Comparison of ENCODE assay signal across 23 cellular contexts in the genomic region with DNA sequence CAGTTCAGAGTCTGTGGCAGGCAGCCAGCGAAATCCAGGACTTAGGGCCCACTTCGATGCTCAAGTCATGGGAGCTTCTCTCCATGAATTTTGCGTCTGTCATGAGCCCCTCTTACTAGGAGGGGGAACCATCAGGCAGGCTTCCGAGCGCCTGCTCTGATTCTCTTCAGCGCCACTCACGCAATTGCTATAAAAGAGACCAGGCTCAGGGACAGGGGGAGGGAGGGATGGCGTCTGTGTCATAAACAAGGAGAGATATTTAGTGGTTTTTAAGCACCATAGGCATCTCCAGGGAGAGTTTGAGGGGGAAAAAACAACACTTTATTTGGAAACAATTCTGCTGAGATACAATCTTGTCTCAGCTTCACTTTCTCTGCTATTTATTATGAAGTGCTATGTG.
A peak's percentile ranks its signal among the peaks of the same experiment; 100 is the strongest.
DNase-seq lines count a peak whose midpoint lies in the region; ATAC-seq and TF ChIP-seq lines count a peak whose summit lies in the region.
"Had no signal": no experiment of that assay in that cellular context is flagged by ENCODE, and none has a peak within 500 bp of the region (broad histone marks: within the 10 kb centered on the region; RNA-seq: fewer than 3 reads in every experiment).

No MANE protein-coding gene starts in this region.

- ATAC-seq in left cardiac atrium, result no peak
- ATAC-seq: activated CD8-positive, alpha-beta memory T cell treated with anti-CD3 and anti-CD28 coated beads, Interleukin-2, amount 10 ng/mL, durations not matched to agents 7 days and 5 days; T-cell had no signal

- no peaks in the 10 kb centered on the region for H3K27me3 ChIP-seq in SJSA1 (replicated peaks)

- H3K36me3 Mint-ChIP-seq in nephron progenitor cell (ENCODE audit: low read depth), result no peaks in the 10 kb centered on the region
- no peaks in the 10 kb centered on the region for H3K36me3 Mint-ChIP-seq in glutamatergic neuron (ENCODE audit: unreplicated experiment)
- H3K36me3 Mint-ChIP-seq: activated CD8-positive, alpha-beta memory T cell treated with anti-CD3 and anti-CD28 coated beads, Interleukin-2, amount 10 ng/mL, durations not matched to agents 7 days and 5 days; activated naive CD8-positive, alpha-beta T cell; CD8-positive, alpha-beta memory T cell; T-cell had no signal

- H3K9me3 Mint-ChIP-seq in nephron progenitor cell, result no peaks in the 10 kb centered on the region
- H3K9me3 Mint-ChIP-seq in glutamatergic neuron (ENCODE audit: unreplicated experiment), result peaks cover 8% of the 10 kb centered on the region
- H3K9me3 Mint-ChIP-seq: activated T-helper 1 cell treated with anti-CD3 and anti-CD28 coated beads, Interleukin-12 subunit alpha, Interleukin-12 subunit beta, Interleukin-2, Interleukin-4 antibody, amounts not matched to agents 30 ng/mL and 10 ng/mL and 1 ng/mL, durations not matched to agents 14 hours and 24 hours and 36 hours; CD8-positive, alpha-beta memory T cell; neural crest cell; T-cell had no signal

- H3K4me3 ChIP-seq in SJSA1, result no peak overlapping the region

- no peak for TF ChIP-seq CTCF in nephron progenitor cell (IDR thresholded peaks at IDR 0.05)
- TF ChIP-seq CTCF in glutamatergic neuron (IDR thresholded peaks at IDR 0.05; ENCODE audit: partially characterized antibody, unreplicated experiment), result no peak

- H3K27me3 Mint-ChIP-seq in nephron progenitor cell (ENCODE audit: low read depth, poor library complexity) (peaks cover 49% of the 10 kb centered on the region), glutamatergic neuron (ENCODE audit: unreplicated experiment) (peaks cover 6% of the 10 kb centered on the region)
- H3K27me3 Mint-ChIP-seq: activated CD8-positive, alpha-beta memory T cell treated with anti-CD3 and anti-CD28 coated beads, Interleukin-2, amount 10 ng/mL, durations not matched to agents 7 days and 5 days; activated naive CD8-positive, alpha-beta T cell; progenitor cell of endocrine pancreas had no signal

- H3K4me3 Mint-ChIP-seq in nephron progenitor cell, result no peak overlapping the region
- no peak overlapping the region for H3K4me3 Mint-ChIP-seq in glutamatergic neuron (ENCODE audit: unreplicated experiment)
- H3K4me3 Mint-ChIP-seq: activated CD8-positive, alpha-beta memory T cell treated with anti-CD3 and anti-CD28 coated beads, Interleukin-2, amount 10 ng/mL, durations not matched to agents 7 days and 5 days; activated naive CD8-positive, alpha-beta T cell; activated T-helper 1 cell treated with anti-CD3 and anti-CD28 coated beads, Interleukin-12 subunit alpha, Interleukin-12 subunit beta, Interleukin-2, Interleukin-4 antibody, amounts not matched to agents 30 ng/mL and 10 ng/mL and 1 ng/mL, durations not matched to agents 14 hours and 24 hours and 36 hours; CD8-positive, alpha-beta memory T cell; neural crest cell; T-cell had no signal

- H3K4me1 ChIP-seq in SJSA1 (replicated peaks), result peaks cover 67% of the 10 kb centered on the region

- H3K9me3 ChIP-seq in SJSA1 (replicated peaks), result no peaks in the 10 kb centered on the region

- peak overlapping the region; percentile 28 for H3K27ac ChIP-seq in SJSA1

- DNase-seq in cardiac septum (ENCODE audit: low spot score) (peak; percentile 54), left cardiac atrium (no peak), SJSA1 (ENCODE audit: low read depth in 1 of 2, low spot score in 2 of 2) (peak; percentile 65 to 69), nephron progenitor cell (no peak), NCI-H128 (lab: John Stamatoyannopoulos, UW; ENCODE audit: unreplicated experiment) (no peak), ecto neural progenitor cell (ENCODE audit: low spot score) (no peak), glutamatergic neuron (no peak)
- DNase-seq in stimulated activated CD4-positive, alpha-beta T cell treated with anti-CD3 and anti-CD28 coated beads, Interleukin-4, amount 100 ng/mL, for 1 hour, result no peak
- DNase-seq: activated CD4-positive, alpha-beta T cell treated with anti-CD3 and anti-CD28 coated beads for 48 hours; activated CD8-positive, alpha-beta memory T cell treated with anti-CD3 and anti-CD28 coated beads, Interleukin-2, amount 10 ng/mL, durations not matched to agents 7 days and 5 days; CD8-positive, alpha-beta memory T cell; DND-41; effector memory CD4-positive, alpha-beta T cell; midbrain; NCI-H2029; NCI-H524; small intestine; stimulated activated CD4-positive, alpha-beta T cell treated with anti-CD3 and anti-CD28 coated beads, Interleukin-4, amount 100 ng/mL, for 24 hours; T-cell had no signal

- intact Hi-C loops in cardiac septum (cut with DNase I), result loop anchor here (10.0 kb wide), 1 partner anchor 65 kb away; the partner anchor contains the start of gene NAV1
- intact Hi-C loops in left cardiac atrium (cut with DNase I), result no loop called here

- peaks cover 3% of the 10 kb centered on the region; the same call in 1 of the 2 replicates for H3K36me3 ChIP-seq in SJSA1

- peaks cover 13% of the 10 kb centered on the region for H3K4me1 Mint-ChIP-seq in nephron progenitor cell
- peaks cover 7% of the 10 kb centered on the region for H3K4me1 Mint-ChIP-seq in glutamatergic neuron (ENCODE audit: low read depth, unreplicated experiment)
- H3K4me1 Mint-ChIP-seq: activated CD8-positive, alpha-beta memory T cell treated with anti-CD3 and anti-CD28 coated beads, Interleukin-2, amount 10 ng/mL, durations not matched to agents 7 days and 5 days; neural crest cell had no signal

- H3K27ac Mint-ChIP-seq in nephron progenitor cell, result peak overlapping the region; percentile 42
- no peak overlapping the region for H3K27ac Mint-ChIP-seq in glutamatergic neuron (ENCODE audit: unreplicated experiment)
- H3K27ac Mint-ChIP-seq: activated CD8-positive, alpha-beta memory T cell treated with anti-CD3 and anti-CD28 coated beads, Interleukin-2, amount 10 ng/mL, durations not matched to agents 7 days and 5 days; activated naive CD8-positive, alpha-beta T cell; activated T-helper 1 cell treated with anti-CD3 and anti-CD28 coated beads, Interleukin-12 subunit alpha, Interleukin-12 subunit beta, Interleukin-2, Interleukin-4 antibody, amounts not matched to agents 30 ng/mL and 10 ng/mL and 1 ng/mL, durations not matched to agents 14 hours and 24 hours and 36 hours; progenitor cell of endocrine pancreas; T-cell had no signal

Comparison
In these comparisons a context has a peak if more than half of its experiments do, and no peak if none do; other contexts are left out.
1. DNase-seq: peak in cardiac septum (single experiment) and SJSA1 (2 of 2); none in left cardiac atrium (single experiment), nephron progenitor cell (single experiment), NCI-H128 (single experiment), stimulated activated CD4-positive, alpha-beta T cell treated with anti-CD3 and anti-CD28 coated beads, Interleukin-4, amount 100 ng/mL, for 1 hour (single experiment), ecto neural progenitor cell (single experiment) and glutamatergic neuron (single experiment).